In genomic region chr16:88804552-88805339, GRCh38 we compare ENCODE assay signal across 9 cellular contexts. TPM values are rescaled to one million over a fixed set of nuclear protein-coding genes. Genes with fewer than 3 reads are reported as not detected.
A peak's percentile ranks its signal among the peaks of the same experiment; 100 is the strongest.
DNase-seq lines count a peak whose midpoint lies in the region; ATAC-seq and TF ChIP-seq lines count a peak whose summit lies in the region.
"Had no signal": no experiment of that assay in that cellular context is flagged by ENCODE, and none has a peak within 500 bp of the region (broad histone marks: within the 10 kb centered on the region; RNA-seq: fewer than 3 reads in every experiment).

No MANE protein-coding gene starts in this region.

- H3K27ac ChIP-seq in left ventricle myocardium inferior (replicated peaks): no peak overlapping the region
- peak overlapping the region; percentile 81 for H3K27ac ChIP-seq in Panc1 (ENCODE audit: low read length)
- no peak overlapping the region for H3K27ac ChIP-seq in ectodermal cell (ENCODE audit: insufficient read depth, low read depth, low read length, poor library complexity, severe bottlenecking)
- no peak overlapping the region for H3K27ac ChIP-seq in parathyroid adenoma
- H3K27ac ChIP-seq: epithelial cell of prostate had no signal

- in situ Hi-C loops in Panc1 (cut with HindIII; ENCODE audit: low pct_unique_long_range_greater_than_20kb, low sequenced_read_pairs): no loop called here

- TF ChIP-seq CTCF in left ventricle myocardium inferior (IDR thresholded peaks at IDR 0.05; ENCODE audit: borderline replicate concordance): no peak
- no peak for TF ChIP-seq CTCF in Panc1 (IDR thresholded peaks at IDR 0.05)
- no peak for TF ChIP-seq CTCF in parathyroid adenoma (IDR thresholded peaks at IDR 0.05)

- BruUV-seq in Panc1 (replicated peaks; lab: Mats Ljungman, UMichigan): no TSS peak

- H3K4me3 ChIP-seq in left ventricle myocardium inferior: peak overlapping the region; percentile 73
- H3K4me3 ChIP-seq in Panc1 (ENCODE audit: low read depth in 2 of 2, low read length in 2 of 2): peak overlapping the region; percentile 58
- peak overlapping the region; percentile 54 for H3K4me3 ChIP-seq in ectodermal cell (ENCODE audit: insufficient read depth, low read depth, low read length)
- peak overlapping the region; percentile 24 for H3K4me3 ChIP-seq in parathyroid adenoma (ENCODE audit: low read depth, low read length)

- H3K4me1 ChIP-seq in left ventricle myocardium inferior: peaks cover 30% of the 10 kb centered on the region
- peaks cover 11% of the 10 kb centered on the region for H3K4me1 ChIP-seq in Panc1 (ENCODE audit: control insufficient read depth, insufficient read depth, low read length)
- peaks cover 10% of the 10 kb centered on the region for H3K4me1 ChIP-seq in ectodermal cell (ENCODE audit: control insufficient read depth, insufficient read depth, low read length)
- H3K4me1 ChIP-seq in parathyroid adenoma: peaks cover 3% of the 10 kb centered on the region

- no peak overlapping the region for H3K9ac ChIP-seq in parathyroid adenoma

- ATAC-seq in Panc1 (no peak), GM21381 (IDR thresholded peaks at IDR 0.05; ENCODE audit: unreplicated experiment) (no peak), GM18498 (IDR thresholded peaks at IDR 0.05; ENCODE audit: unreplicated experiment) (no peak)

- POLR2A ChIA-PET in Panc1 (lab: Charles Lee): no interaction called here

- H3K36me3 ChIP-seq in left ventricle myocardium inferior (peaks cover 10% of the 10 kb centered on the region), Panc1 (ENCODE audit: control insufficient read depth, insufficient read depth, low read length) (peaks cover 4% of the 10 kb centered on the region; the same call in 1 of the 2 replicates), ectodermal cell (ENCODE audit: control insufficient read depth, insufficient read depth, low read length) (peaks cover 37% of the 10 kb centered on the region), parathyroid adenoma (ENCODE audit: control insufficient read depth, insufficient read depth, low read length) (no peaks in the 10 kb centered on the region)

- intact Hi-C loops in left ventricle myocardium inferior (cut with micrococcal nuclease): no loop called here
- intact Hi-C loops in cardiac septum (cut with DNase I): no loop called here
- intact Hi-C loops in Panc1 (cut with micrococcal nuclease; ENCODE audit: unreplicated experiment): no loop called here

- DNase-seq in left ventricle myocardium inferior: no peak
- DNase-seq in cardiac septum (ENCODE audit: low spot score): no peak
- no peak for DNase-seq in Panc1 (ENCODE audit: low read depth, low spot score)
- no peak for DNase-seq in CD1c-positive myeloid dendritic cell (ENCODE audit: extremely low spot score)

- CTCF ChIA-PET in Panc1 (lab: Charles Lee): no interaction called here

- H2AFZ ChIP-seq in parathyroid adenoma: peak overlapping the region; percentile 40

- H3K9me3 ChIP-seq in left ventricle myocardium inferior (replicated peaks) (no peaks in the 10 kb centered on the region), Panc1 (ENCODE audit: control insufficient read depth, insufficient read depth, low read depth, low read length) (no peaks in the 10 kb centered on the region), ectodermal cell (ENCODE audit: control insufficient read depth, low read length) (no peaks in the 10 kb centered on the region), parathyroid adenoma (ENCODE audit: control insufficient read depth, low read length) (no peaks in the 10 kb centered on the region)

- H3K79me2 ChIP-seq in parathyroid adenoma: no peaks in the 10 kb centered on the region

- 62 to 63% methylated on average over 39 of the region's 39 CpGs for WGBS in ectodermal cell, 2 experiments

- H3K27me3 ChIP-seq in left ventricle myocardium inferior (ENCODE audit: low read depth): no peaks in the 10 kb centered on the region
- H3K27me3 ChIP-seq in Panc1 (ENCODE audit: control insufficient read depth, insufficient read depth, low read length): no peaks in the 10 kb centered on the region
- no peaks in the 10 kb centered on the region for H3K27me3 ChIP-seq in ectodermal cell (ENCODE audit: control insufficient read depth, insufficient read depth, low read length, poor library complexity, severe bottlenecking)
- H3K27me3 ChIP-seq in parathyroid adenoma (ENCODE audit: control insufficient read depth, insufficient read depth, low read length): no peaks in the 10 kb centered on the region

- peak overlapping the region; percentile 54 for H3K4me2 ChIP-seq in parathyroid adenoma (ENCODE audit: low read length)

RNA-seq across cellular contexts. Expression of gene CDT1, which starts 1.2 kb away (rescaled TPM):
- 0.63 TPM for total RNA-seq in left ventricle myocardium inferior
- 0.46 TPM for total RNA-seq in cardiac septum
- total RNA-seq in Panc1 (2021; ENCODE audit: unreplicated experiment): 39.9 TPM
- polyA plus RNA-seq in Panc1 (2012; ENCODE audit: insufficient read length): 25.1 TPM
- polyA plus RNA-seq in ectodermal cell (2013, experiment 1 of 4): 49.5 TPM
- polyA plus RNA-seq in ectodermal cell (2013, experiment 2 of 4): 50.5 TPM
- polyA plus RNA-seq in ectodermal cell (2013, experiment 3 of 4): 52.1 TPM
- polyA plus RNA-seq in ectodermal cell (2013, experiment 4 of 4): 45.4 TPM

RNA-seq across cellular contexts. Expression of gene APRT, which starts 7.0 kb away (rescaled TPM):
- total RNA-seq in left ventricle myocardium inferior (39.2 TPM), cardiac septum (46.6 TPM), Panc1 (2021; ENCODE audit: unreplicated experiment) (231 TPM)
- 326 TPM for polyA plus RNA-seq in Panc1 (2012; ENCODE audit: insufficient read length)
- polyA plus RNA-seq in ectodermal cell (2013, experiment 1 of 4): 127 TPM
- polyA plus RNA-seq in ectodermal cell (2013, experiment 2 of 4): 120 TPM
- 112 TPM for polyA plus RNA-seq in ectodermal cell (2013, experiment 3 of 4)
- 117 TPM for polyA plus RNA-seq in ectodermal cell (2013, experiment 4 of 4)

RNA-seq across cellular contexts. Expression of gene PIEZO1, which starts 19.7 kb away (rescaled TPM):
- 17.1 TPM for total RNA-seq in left ventricle myocardium inferior
- total RNA-seq in cardiac septum: 20.4 TPM
- total RNA-seq in Panc1 (2021; ENCODE audit: unreplicated experiment): 175 TPM
- polyA plus RNA-seq in Panc1 (2012; ENCODE audit: insufficient read length): 228 TPM
- 8.1 TPM for polyA plus RNA-seq in ectodermal cell (2013, experiment 1 of 4)
- polyA plus RNA-seq in ectodermal cell (2013, experiment 2 of 4): 11.9 TPM
- 12.8 TPM for polyA plus RNA-seq in ectodermal cell (2013, experiment 3 of 4)
- polyA plus RNA-seq in ectodermal cell (2013, experiment 4 of 4): 10.1 TPM

RNA-seq across cellular contexts. Expression of gene GALNS, which starts 52.0 kb away (rescaled TPM):
- total RNA-seq in left ventricle myocardium inferior: 15.5 TPM
- 18.0 TPM for total RNA-seq in cardiac septum
- 81.6 TPM for total RNA-seq in Panc1 (2021; ENCODE audit: unreplicated experiment)
- 106 TPM for polyA plus RNA-seq in Panc1 (2012; ENCODE audit: insufficient read length)
- 29.1 TPM for polyA plus RNA-seq in ectodermal cell (2013, experiment 1 of 4)
- polyA plus RNA-seq in ectodermal cell (2013, experiment 2 of 4): 24.4 TPM
- polyA plus RNA-seq in ectodermal cell (2013, experiment 3 of 4): 15.9 TPM
- polyA plus RNA-seq in ectodermal cell (2013, experiment 4 of 4): 19.5 TPM

RNA-seq across cellular contexts. Expression of gene TRAPPC2L, which starts 52.2 kb away (rescaled TPM):
- total RNA-seq in left ventricle myocardium inferior (52.7 TPM), cardiac septum (42.3 TPM), Panc1 (2021; ENCODE audit: unreplicated experiment) (73.8 TPM)
- polyA plus RNA-seq in Panc1 (2012; ENCODE audit: insufficient read length): 129 TPM
- polyA plus RNA-seq in ectodermal cell (2013, experiment 1 of 4): 98.9 TPM
- polyA plus RNA-seq in ectodermal cell (2013, experiment 2 of 4): 91.2 TPM
- 65.1 TPM for polyA plus RNA-seq in ectodermal cell (2013, experiment 3 of 4)
- polyA plus RNA-seq in ectodermal cell (2013, experiment 4 of 4): 84.7 TPM

Comparison
In these comparisons a context has a peak if more than half of its experiments do, and no peak if none do; other contexts are left out.
1. RNA of gene CDT1, which starts 1.2 kb away (total RNA-seq): 39.9 TPM in Panc1 (single experiment); 0.63 TPM in left ventricle myocardium inferior (single experiment) and 0.46 TPM in cardiac septum (single experiment); every median in the first group is over 10 times any median in the second.
2. Peak in every context shown above with its lines, with median percentiles within 50 percentile points of each other: H3K4me3 ChIP-seq.